19 cellular contexts compared by ENCODE assay signal in genomic region chr5:179273074-179273435, GRCh38.
DNase-seq lines count a peak whose midpoint lies in the region; ATAC-seq and TF ChIP-seq lines count a peak whose summit lies in the region.
"Had no signal": no experiment of that assay in that cellular context is flagged by ENCODE, and none has a peak within 500 bp of the region (broad histone marks: within the 10 kb centered on the region; RNA-seq: fewer than 3 reads in every experiment).

No MANE protein-coding gene starts in this region.

- no peaks in the 10 kb centered on the region for H3K27me3 ChIP-seq in heart right ventricle
- peaks cover 0 to 26% of the 10 kb centered on the region in 2 donors for H3K27me3 ChIP-seq in left lung
- H3K27me3 ChIP-seq in prostate gland (replicated peaks; ENCODE audit: insufficient read depth): peaks cover 4% of the 10 kb centered on the region
- H3K27me3 ChIP-seq in vagina: no peaks in the 10 kb centered on the region

- no peak overlapping the region for H3K4me3 ChIP-seq in heart right ventricle
- no peak overlapping the region for H3K4me3 ChIP-seq in left lung
- H3K4me3 ChIP-seq in prostate gland: no peak overlapping the region
- no peak overlapping the region for H3K4me3 ChIP-seq in vagina
- H3K4me3 ChIP-seq: A549 had no signal

- H3K36me3 ChIP-seq in heart right ventricle: peaks cover 0 to 7% (median 0%) of the 10 kb centered on the region in 9 donors
- H3K36me3 ChIP-seq in left lung: peaks cover 0 to 8% of the 10 kb centered on the region in 2 donors
- H3K36me3 ChIP-seq in prostate gland: no peaks in the 10 kb centered on the region
- H3K36me3 ChIP-seq in vagina: no peaks in the 10 kb centered on the region

- peak overlapping the region in 8 of 10 donors; percentile 16 to 66 (median 40) for H3K27ac ChIP-seq in heart right ventricle
- peak overlapping the region in 1 of 2 donors; percentile 65 for H3K27ac ChIP-seq in left lung
- H3K27ac ChIP-seq in prostate gland: peak overlapping the region; percentile 15 to 30
- peak overlapping the region; percentile 87 for H3K27ac ChIP-seq in vagina
- H3K27ac ChIP-seq: A549 had no signal

- DNase-seq in heart right ventricle (no peak), Right ventricle myocardium inferior (ENCODE audit: missing footprints) (no peak), left lung (peak; percentile 31 to 72), prostate gland (ENCODE audit: low spot score) (no peak), vagina (ENCODE audit: extremely low spot score in 2 of 2) (no peak), NCI-H1048 (lab: John Stamatoyannopoulos, UW) (no peak)
- DNase-seq: activated CD8-positive, alpha-beta memory T cell treated with anti-CD3 and anti-CD28 coated beads, Interleukin-2, amount 50 U/mL, for 48 hours; activated naive CD4-positive, alpha-beta T cell; amygdala; C1 segment of cervical spinal cord; effector CD8-positive, alpha-beta T cell; H7; head of caudate nucleus; NCI-H1417 treated with DMSO at 0.1 percent for 48 hours; NCI-H69; stimulated activated naive B cell treated with anti-CD40 and anti-IgM and Interleukin-4, amounts not matched to agents 10 μg/mL and 1 μg/mL and 100 μg/mL, for 72 hours had no signal

- intact Hi-C loops in heart right ventricle (cut with DNase I) (no loop called here), Right ventricle myocardium inferior (cut with DNase I) (no loop called here), left lung (cut with DNase I) (no loop called here), prostate gland (cut with DNase I) (no loop called here), vagina (cut with DNase I) (loop anchor here (5.0 kb wide), 1 partner anchor 69 kb away; no protein-coding TSS in a partner anchor)

- 79 to 88% methylated on average over 7 of the region's 7 CpGs for WGBS in heart right ventricle, 2 donors
- 78% methylated on average over 7 of the region's 7 CpGs for WGBS in prostate gland

- no peaks in the 10 kb centered on the region for H3K9me3 ChIP-seq in heart right ventricle
- no peaks in the 10 kb centered on the region for H3K9me3 ChIP-seq in left lung
- H3K9me3 ChIP-seq in prostate gland: no peaks in the 10 kb centered on the region
- H3K9me3 ChIP-seq in vagina: no peaks in the 10 kb centered on the region

- TF ChIP-seq CTCF in heart right ventricle (IDR thresholded peaks at IDR 0.05) (no peak), left lung (IDR thresholded peaks at IDR 0.05) (no peak), prostate gland (IDR thresholded peaks at IDR 0.05) (no peak), vagina (IDR thresholded peaks at IDR 0.05) (no peak)

- H3K4me1 ChIP-seq in heart right ventricle: peaks cover 0 to 75% (median 24%) of the 10 kb centered on the region in 9 donors
- peaks cover 0 to 22% of the 10 kb centered on the region in 2 donors for H3K4me1 ChIP-seq in left lung
- no peaks in the 10 kb centered on the region for H3K4me1 ChIP-seq in prostate gland (replicated peaks)
- peaks cover 84% of the 10 kb centered on the region for H3K4me1 ChIP-seq in vagina
- H3K4me1 ChIP-seq: A549 had no signal

- ATAC-seq in heart right ventricle: no peak
- ATAC-seq in Right ventricle myocardium inferior: no peak
- no peak for ATAC-seq in left lung
- ATAC-seq in HG03342 (IDR thresholded peaks at IDR 0.05; ENCODE audit: unreplicated experiment): no peak
- ATAC-seq in HG03196 (IDR thresholded peaks at IDR 0.05; ENCODE audit: unreplicated experiment): no peak
- ATAC-seq: A549 had no signal

- no peak for TF ChIP-seq POLR2A in prostate gland (IDR thresholded peaks at IDR 0.05)
- TF ChIP-seq POLR2A in vagina (IDR thresholded peaks at IDR 0.05): no peak

Comparison
In these comparisons a context has a peak if more than half of its experiments do, and no peak if none do; other contexts are left out.
1. DNase-seq: peak in left lung (2 of 2); none in heart right ventricle (0 of 2), Right ventricle myocardium inferior (single experiment), prostate gland (single experiment), vagina (0 of 2) and NCI-H1048 (single experiment).